ENCODE assay signal across 14 cellular contexts in genomic region chr9:3498691-3499090, GRCh38. TPM values are rescaled to one million over a fixed set of nuclear protein-coding genes. Genes with fewer than 3 reads are reported as not detected.
A peak's percentile ranks its signal among the peaks of the same experiment; 100 is the strongest.
DNase-seq lines count a peak whose midpoint lies in the region; ATAC-seq, FAIRE-seq and TF ChIP-seq lines count a peak whose summit lies in the region.
"Had no signal": no experiment of that assay in that cellular context is flagged by ENCODE, and none has a peak within 500 bp of the region (broad histone marks: within the 10 kb centered on the region; RNA-seq: fewer than 3 reads in every experiment).

No MANE protein-coding gene starts in this region.

- H3K27ac ChIP-seq in neural cell (ENCODE audit: low read length) (no peak overlapping the region), ascending aorta (no peak overlapping the region)
- H3K27ac ChIP-seq: ovary had no signal

- H3K9me2 ChIP-seq in neural cell (ENCODE audit: insufficient read depth, low read length) = no peaks in the 10 kb centered on the region

- H3K36me3 ChIP-seq in neural cell (ENCODE audit: insufficient read depth, low read length) = no peaks in the 10 kb centered on the region
- no peaks in the 10 kb centered on the region for H3K36me3 ChIP-seq in ascending aorta
- H3K36me3 ChIP-seq: ovary had no signal

- peaks cover 59% of the 10 kb centered on the region for H3K79me2 ChIP-seq in neural cell (replicated peaks; ENCODE audit: insufficient read depth, low read length)

- no peak for TF ChIP-seq EP300 in neural cell (conservative IDR thresholded peaks at IDR 0.05; ENCODE audit: poor library complexity, severe bottlenecking)

- ATAC-seq in GM19035 (IDR thresholded peaks at IDR 0.05; ENCODE audit: unreplicated experiment) = no peak
- ATAC-seq: esophagus mucosa, HCT116 had no signal

- peak overlapping the region; percentile 8 for H3K4me3 ChIP-seq in neural cell (ENCODE audit: low read length)
- H3K4me3 ChIP-seq in ascending aorta = no peak overlapping the region
- H3K4me3 ChIP-seq: ovary had no signal

- TF ChIP-seq CTCF in neural cell (IDR thresholded peaks at IDR 0.05; ENCODE audit: poor library complexity, severe bottlenecking) (no peak), ascending aorta (IDR thresholded peaks at IDR 0.05) (no peak)

- H3K9me3 ChIP-seq in neural cell (ENCODE audit: low read length) (no peaks in the 10 kb centered on the region), ascending aorta (no peaks in the 10 kb centered on the region)
- H3K9me3 ChIP-seq: ovary had no signal

- peaks cover 0 to 2% of the 10 kb centered on the region in 2 donors for H3K4me1 ChIP-seq in ascending aorta

- intact Hi-C loops in ascending aorta (cut with DNase I) = no loop called here

- H3K27me3 ChIP-seq in neural cell (ENCODE audit: insufficient read depth, low read depth, low read length) (no peaks in the 10 kb centered on the region), ascending aorta (no peaks in the 10 kb centered on the region)
- H3K27me3 ChIP-seq: ovary had no signal

- no peaks in the 10 kb centered on the region for H4K20me1 ChIP-seq in neural cell (ENCODE audit: insufficient read depth)

- H2AFZ ChIP-seq in neural cell (ENCODE audit: low read depth, low read length) = no peak overlapping the region

- H3K4me2 ChIP-seq in neural cell (ENCODE audit: low read length) = peak overlapping the region; percentile 12

- TF ChIP-seq RAD21 in neural cell (conservative IDR thresholded peaks at IDR 0.05) = no peak

- peak; percentile 86 for FAIRE-seq in GM19239 (lab: Jason Lieb, UNC)

- no peaks in the 10 kb centered on the region for H3F3A ChIP-seq in neural cell (ENCODE audit: insufficient read depth, low read length, poor library complexity, severe bottlenecking)

- DNase-seq in GM19239 (ENCODE audit: insufficient read length, low spot score) (no peak), NCI-H2081 (lab: John Stamatoyannopoulos, UW) (peak; percentile 76 to 95), dermis blood vessel endothelial cell (peak; percentile 71), ascending aorta (ENCODE audit: low spot score in 2 of 2) (no peak), DMS114 treated with DMSO at 0.1 percent for 48 hours (lab: John Stamatoyannopoulos, UW; ENCODE audit: unreplicated experiment) (no peak), KG1 (lab: John Stamatoyannopoulos, UW) (no peak)
- DNase-seq: CD4-positive, CD25-positive, alpha-beta regulatory T cell; MM.1S; ovary; substantia nigra had no signal

- no peak overlapping the region for H3K9ac ChIP-seq in neural cell (ENCODE audit: low read length)

TF ChIP-seq in neural cell, 6 proteins besides CTCF, POLR2A, EP300 and RAD21:
- TF ChIP-seq TAF1 (IDR thresholded peaks at IDR 0.05; ENCODE audit: low read depth) (no peak), MXI1 (conservative IDR thresholded peaks at IDR 0.05; ENCODE audit: poor library complexity, severe bottlenecking) (no peak), POLR2AphosphoS5 (IDR thresholded peaks at IDR 0.05) (no peak), EZH2 (IDR thresholded peaks at IDR 0.05; ENCODE audit: borderline replicate concordance, insufficient read depth, low read length, poor library complexity, severe bottlenecking) (no peak), SMC3 (conservative IDR thresholded peaks at IDR 0.05; ENCODE audit: poor library complexity) (no peak)
- TF ChIP-seq, protein P1, sequence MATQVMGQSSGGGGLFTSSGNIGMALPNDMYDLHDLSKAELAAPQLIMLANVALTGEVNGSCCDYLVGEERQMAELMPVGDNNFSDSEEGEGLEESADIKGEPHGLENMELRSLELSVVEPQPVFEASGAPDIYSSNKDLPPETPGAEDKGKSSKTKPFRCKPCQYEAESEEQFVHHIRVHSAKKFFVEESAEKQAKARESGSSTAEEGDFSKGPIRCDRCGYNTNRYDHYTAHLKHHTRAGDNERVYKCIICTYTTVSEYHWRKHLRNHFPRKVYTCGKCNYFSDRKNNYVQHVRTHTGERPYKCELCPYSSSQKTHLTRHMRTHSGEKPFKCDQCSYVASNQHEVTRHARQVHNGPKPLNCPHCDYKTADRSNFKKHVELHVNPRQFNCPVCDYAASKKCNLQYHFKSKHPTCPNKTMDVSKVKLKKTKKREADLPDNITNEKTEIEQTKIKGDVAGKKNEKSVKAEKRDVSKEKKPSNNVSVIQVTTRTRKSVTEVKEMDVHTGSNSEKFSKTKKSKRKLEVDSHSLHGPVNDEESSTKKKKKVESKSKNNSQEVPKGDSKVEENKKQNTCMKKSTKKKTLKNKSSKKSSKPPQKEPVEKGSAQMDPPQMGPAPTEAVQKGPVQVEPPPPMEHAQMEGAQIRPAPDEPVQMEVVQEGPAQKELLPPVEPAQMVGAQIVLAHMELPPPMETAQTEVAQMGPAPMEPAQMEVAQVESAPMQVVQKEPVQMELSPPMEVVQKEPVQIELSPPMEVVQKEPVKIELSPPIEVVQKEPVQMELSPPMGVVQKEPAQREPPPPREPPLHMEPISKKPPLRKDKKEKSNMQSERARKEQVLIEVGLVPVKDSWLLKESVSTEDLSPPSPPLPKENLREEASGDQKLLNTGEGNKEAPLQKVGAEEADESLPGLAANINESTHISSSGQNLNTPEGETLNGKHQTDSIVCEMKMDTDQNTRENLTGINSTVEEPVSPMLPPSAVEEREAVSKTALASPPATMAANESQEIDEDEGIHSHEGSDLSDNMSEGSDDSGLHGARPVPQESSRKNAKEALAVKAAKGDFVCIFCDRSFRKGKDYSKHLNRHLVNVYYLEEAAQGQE (IDR thresholded peaks at IDR 0.05; ENCODE audit: borderline replicate concordance) = no peak

RNA-seq across cellular contexts. Expression of gene RFX3, which starts 27.1 kb away (rescaled TPM):
- 11.4 and 12.8 TPM in 2 replicates for total RNA-seq in dermis blood vessel endothelial cell
- polyA plus RNA-seq in neural cell = 22.3 and 27.6 TPM in 2 replicates
- polyA minus RNA-seq in neural cell = 100 and 133 TPM in 2 replicates
- 4.0 TPM for total RNA-seq in ascending aorta

Comparison
In these comparisons a context has a peak if more than half of its experiments do, and no peak if none do; other contexts are left out.
1. DNase-seq: peak in NCI-H2081 (2 of 2) and dermis blood vessel endothelial cell (single experiment); none in GM19239 (single experiment), ascending aorta (0 of 2), DMS114 treated with DMSO at 0.1 percent for 48 hours (single experiment) and KG1 (single experiment).